In genomic region chr4:89110986-89111832, GRCh38 we compare ENCODE assay signal across 1 cellular context.
TF ChIP-seq lines count a peak whose summit lies in the region.

Gene TIGD2, plus strand, starts transcription at chr4:89111533. Its CDS starts 1,442 bp downstream, at chr4:89112975.

TF ChIP-seq in HEK293, 187 proteins besides CTCF, POLR2A, EP300 and RAD21 (continued from another document and continues in another):
- TF ChIP-seq ZNF76 (tag by site-specific recombination; IDR thresholded peaks at IDR 0.05; ENCODE audit: borderline replicate concordance, low read depth), result peak; percentile 35; the same call in 1 of the 2 replicates
- TF ChIP-seq ZNF394 (tag by site-specific recombination; IDR thresholded peaks at IDR 0.05; ENCODE audit: borderline replicate concordance), result no peak
- no peak for TF ChIP-seq ZFP69B (tag by site-specific recombination; IDR thresholded peaks at IDR 0.05)
- no peak for TF ChIP-seq ZBTB49 (tag by site-specific recombination; IDR thresholded peaks at IDR 0.05; ENCODE audit: low read depth)
- TF ChIP-seq ZNF221 (tag by site-specific recombination; IDR thresholded peaks at IDR 0.05; ENCODE audit: borderline replicate concordance), result no peak
- TF ChIP-seq SP3 (tag by site-specific recombination; IDR thresholded peaks at IDR 0.05), result peak; percentile 48
- no peak for TF ChIP-seq ZNF707 (tag by site-specific recombination; IDR thresholded peaks at IDR 0.05)
- TF ChIP-seq ZNF23 (tag by site-specific recombination; IDR thresholded peaks at IDR 0.05; ENCODE audit: borderline replicate concordance), result no peak
- peak; percentile 55; the same call in 1 of the 2 replicates for TF ChIP-seq ZNF610 (tag by site-specific recombination; IDR thresholded peaks at IDR 0.05; ENCODE audit: borderline replicate concordance)
- TF ChIP-seq OSR2 (tag by site-specific recombination; IDR thresholded peaks at IDR 0.05), result no peak
- TF ChIP-seq ZNF623 (tag by site-specific recombination; IDR thresholded peaks at IDR 0.05), result no peak
- peak; percentile 13; the same call in 1 of the 2 replicates for TF ChIP-seq ZNF843 (tag by site-specific recombination; IDR thresholded peaks at IDR 0.05)
- TF ChIP-seq ZNF629 (tag by site-specific recombination; IDR thresholded peaks at IDR 0.05), result no peak
- TF ChIP-seq ZFHX2 (tag by site-specific recombination; conservative IDR thresholded peaks at IDR 0.05), result peak; percentile 85
- no peak for TF ChIP-seq ZNF571 (tag by site-specific recombination; IDR thresholded peaks at IDR 0.05)
- TF ChIP-seq GLI4 (tag by site-specific recombination; IDR thresholded peaks at IDR 0.05), result no peak
- TF ChIP-seq PRDM4 (tag by site-specific recombination; IDR thresholded peaks at IDR 0.05), result peak; percentile 33; the same call in 1 of the 2 replicates
- TF ChIP-seq YY1 (tag by site-specific recombination; IDR thresholded peaks at IDR 0.05), result 0 out of 2 replicates have a peak, but pooled peaks have one; percentile 26
- TF ChIP-seq ZNF404 (tag by site-specific recombination; IDR thresholded peaks at IDR 0.05), result no peak
- TF ChIP-seq MZF1 (tag by site-specific recombination; IDR thresholded peaks at IDR 0.05; ENCODE audit: borderline replicate concordance), result peak; percentile 30; the same call in 1 of the 2 replicates
- TF ChIP-seq ZNF239 (tag by site-specific recombination; IDR thresholded peaks at IDR 0.05), result no peak
- TF ChIP-seq, protein P1, sequence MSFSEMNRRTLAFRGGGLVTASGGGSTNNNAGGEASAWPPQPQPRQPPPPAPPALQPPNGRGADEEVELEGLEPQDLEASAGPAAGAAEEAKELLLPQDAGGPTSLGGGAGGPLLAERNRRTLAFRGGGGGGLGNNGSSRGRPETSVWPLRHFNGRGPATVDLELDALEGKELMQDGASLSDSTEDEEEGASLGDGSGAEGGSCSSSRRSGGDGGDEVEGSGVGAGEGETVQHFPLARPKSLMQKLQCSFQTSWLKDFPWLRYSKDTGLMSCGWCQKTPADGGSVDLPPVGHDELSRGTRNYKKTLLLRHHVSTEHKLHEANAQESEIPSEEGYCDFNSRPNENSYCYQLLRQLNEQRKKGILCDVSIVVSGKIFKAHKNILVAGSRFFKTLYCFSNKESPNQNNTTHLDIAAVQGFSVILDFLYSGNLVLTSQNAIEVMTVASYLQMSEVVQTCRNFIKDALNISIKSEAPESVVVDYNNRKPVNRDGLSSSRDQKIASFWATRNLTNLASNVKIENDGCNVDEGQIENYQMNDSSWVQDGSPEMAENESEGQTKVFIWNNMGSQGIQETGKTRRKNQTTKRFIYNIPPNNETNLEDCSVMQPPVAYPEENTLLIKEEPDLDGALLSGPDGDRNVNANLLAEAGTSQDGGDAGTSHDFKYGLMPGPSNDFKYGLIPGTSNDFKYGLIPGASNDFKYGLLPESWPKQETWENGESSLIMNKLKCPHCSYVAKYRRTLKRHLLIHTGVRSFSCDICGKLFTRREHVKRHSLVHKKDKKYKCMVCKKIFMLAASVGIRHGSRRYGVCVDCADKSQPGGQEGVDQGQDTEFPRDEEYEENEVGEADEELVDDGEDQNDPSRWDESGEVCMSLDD (tag by site-specific recombination; IDR thresholded peaks at IDR 0.05), result peak; percentile 45
- no peak for TF ChIP-seq ZNF133 (tag by site-specific recombination; IDR thresholded peaks at IDR 0.05)
- no peak for TF ChIP-seq ZNF747 (tag by site-specific recombination; IDR thresholded peaks at IDR 0.05)
- no peak for TF ChIP-seq ZNF544 (tag by site-specific recombination; IDR thresholded peaks at IDR 0.05)
- 0 out of 2 replicates have a peak, but pooled peaks have one; percentile 14 for TF ChIP-seq ZNF561 (tag by site-specific recombination; IDR thresholded peaks at IDR 0.05; ENCODE audit: borderline replicate concordance)
- TF ChIP-seq ZNF518A (tag by site-specific recombination; conservative IDR thresholded peaks at IDR 0.05; ENCODE audit: low read depth), result 0 out of 2 replicates have a peak, but pooled peaks have one; percentile 16
- TF ChIP-seq, protein P2, sequence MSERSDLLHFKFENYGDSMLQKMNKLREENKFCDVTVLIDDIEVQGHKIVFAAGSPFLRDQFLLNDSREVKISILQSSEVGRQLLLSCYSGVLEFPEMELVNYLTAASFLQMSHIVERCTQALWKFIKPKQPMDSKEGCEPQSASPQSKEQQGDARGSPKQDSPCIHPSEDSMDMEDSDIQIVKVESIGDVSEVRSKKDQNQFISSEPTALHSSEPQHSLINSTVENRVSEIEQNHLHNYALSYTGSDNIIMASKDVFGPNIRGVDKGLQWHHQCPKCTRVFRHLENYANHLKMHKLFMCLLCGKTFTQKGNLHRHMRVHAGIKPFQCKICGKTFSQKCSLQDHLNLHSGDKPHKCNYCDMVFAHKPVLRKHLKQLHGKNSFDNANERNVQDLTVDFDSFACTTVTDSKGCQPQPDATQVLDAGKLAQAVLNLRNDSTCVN (tag by site-specific recombination; optimal IDR thresholded peaks at IDR 0.05), result peak; percentile 90
- no peak for TF ChIP-seq ZNF366 (tag by site-specific recombination; conservative IDR thresholded peaks at IDR 0.05)
- TF ChIP-seq, protein P3, sequence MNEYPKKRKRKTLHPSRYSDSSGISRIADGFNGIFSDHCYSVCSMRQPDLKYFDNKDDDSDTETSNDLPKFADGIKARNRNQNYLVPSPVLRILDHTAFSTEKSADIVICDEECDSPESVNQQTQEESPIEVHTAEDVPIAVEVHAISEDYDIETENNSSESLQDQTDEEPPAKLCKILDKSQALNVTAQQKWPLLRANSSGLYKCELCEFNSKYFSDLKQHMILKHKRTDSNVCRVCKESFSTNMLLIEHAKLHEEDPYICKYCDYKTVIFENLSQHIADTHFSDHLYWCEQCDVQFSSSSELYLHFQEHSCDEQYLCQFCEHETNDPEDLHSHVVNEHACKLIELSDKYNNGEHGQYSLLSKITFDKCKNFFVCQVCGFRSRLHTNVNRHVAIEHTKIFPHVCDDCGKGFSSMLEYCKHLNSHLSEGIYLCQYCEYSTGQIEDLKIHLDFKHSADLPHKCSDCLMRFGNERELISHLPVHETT (tag by site-specific recombination; IDR thresholded peaks at IDR 0.05), result 0 out of 2 replicates have a peak, but pooled peaks have one; percentile 23
- peak; percentile 30; the same call in 1 of the 2 replicates for TF ChIP-seq IKZF3 (tag by site-specific recombination; IDR thresholded peaks at IDR 0.05)
- TF ChIP-seq, protein P4, sequence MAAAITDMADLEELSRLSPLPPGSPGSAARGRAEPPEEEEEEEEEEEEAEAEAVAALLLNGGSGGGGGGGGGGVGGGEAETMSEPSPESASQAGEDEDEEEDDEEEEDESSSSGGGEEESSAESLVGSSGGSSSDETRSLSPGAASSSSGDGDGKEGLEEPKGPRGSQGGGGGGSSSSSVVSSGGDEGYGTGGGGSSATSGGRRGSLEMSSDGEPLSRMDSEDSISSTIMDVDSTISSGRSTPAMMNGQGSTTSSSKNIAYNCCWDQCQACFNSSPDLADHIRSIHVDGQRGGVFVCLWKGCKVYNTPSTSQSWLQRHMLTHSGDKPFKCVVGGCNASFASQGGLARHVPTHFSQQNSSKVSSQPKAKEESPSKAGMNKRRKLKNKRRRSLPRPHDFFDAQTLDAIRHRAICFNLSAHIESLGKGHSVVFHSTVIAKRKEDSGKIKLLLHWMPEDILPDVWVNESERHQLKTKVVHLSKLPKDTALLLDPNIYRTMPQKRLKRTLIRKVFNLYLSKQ (tag by site-specific recombination; IDR thresholded peaks at IDR 0.05; ENCODE audit: borderline replicate concordance), result no peak
- TF ChIP-seq ZNF621 (tag by site-specific recombination; IDR thresholded peaks at IDR 0.05), result no peak
- TF ChIP-seq ZNF169 (tag by site-specific recombination; IDR thresholded peaks at IDR 0.05), result no peak
- TF ChIP-seq ZBTB48 (tag by site-specific recombination; IDR thresholded peaks at IDR 0.05), result no peak
- TF ChIP-seq GFI1B (tag by site-specific recombination; IDR thresholded peaks at IDR 0.05), result no peak
- no peak for TF ChIP-seq ZNF48 (tag by site-specific recombination; IDR thresholded peaks at IDR 0.05)
- TF ChIP-seq, protein P5, sequence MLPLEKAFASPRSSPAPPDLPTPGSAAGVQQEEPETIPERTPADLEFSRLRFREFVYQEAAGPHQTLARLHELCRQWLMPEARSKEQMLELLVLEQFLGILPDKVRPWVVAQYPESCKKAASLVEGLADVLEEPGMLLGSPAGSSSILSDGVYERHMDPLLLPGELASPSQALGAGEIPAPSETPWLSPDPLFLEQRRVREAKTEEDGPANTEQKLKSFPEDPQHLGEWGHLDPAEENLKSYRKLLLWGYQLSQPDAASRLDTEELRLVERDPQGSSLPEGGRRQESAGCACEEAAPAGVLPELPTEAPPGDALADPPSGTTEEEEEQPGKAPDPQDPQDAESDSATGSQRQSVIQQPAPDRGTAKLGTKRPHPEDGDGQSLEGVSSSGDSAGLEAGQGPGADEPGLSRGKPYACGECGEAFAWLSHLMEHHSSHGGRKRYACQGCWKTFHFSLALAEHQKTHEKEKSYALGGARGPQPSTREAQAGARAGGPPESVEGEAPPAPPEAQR (tag by site-specific recombination; IDR thresholded peaks at IDR 0.05), result no peak
- no peak for TF ChIP-seq ZNF354C (tag by site-specific recombination; IDR thresholded peaks at IDR 0.05; ENCODE audit: borderline replicate concordance, low read depth)
- TF ChIP-seq ZNF37A (tag by site-specific recombination; IDR thresholded peaks at IDR 0.05), result no peak
- peak; percentile 43; the same call in 1 of the 2 replicates for TF ChIP-seq PRDM1 (tag by site-specific recombination; IDR thresholded peaks at IDR 0.05)
- peak; percentile 50; the same call in 1 of the 2 replicates for TF ChIP-seq ZBTB8A (tag by site-specific recombination; IDR thresholded peaks at IDR 0.05)
- TF ChIP-seq, protein P6, sequence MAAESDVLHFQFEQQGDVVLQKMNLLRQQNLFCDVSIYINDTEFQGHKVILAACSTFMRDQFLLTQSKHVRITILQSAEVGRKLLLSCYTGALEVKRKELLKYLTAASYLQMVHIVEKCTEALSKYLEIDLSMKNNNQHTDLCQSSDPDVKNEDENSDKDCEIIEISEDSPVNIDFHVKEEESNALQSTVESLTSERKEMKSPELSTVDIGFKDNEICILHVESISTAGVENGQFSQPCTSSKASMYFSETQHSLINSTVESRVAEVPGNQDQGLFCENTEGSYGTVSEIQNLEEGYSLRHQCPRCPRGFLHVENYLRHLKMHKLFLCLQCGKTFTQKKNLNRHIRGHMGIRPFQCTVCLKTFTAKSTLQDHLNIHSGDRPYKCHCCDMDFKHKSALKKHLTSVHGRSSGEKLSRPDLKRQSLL (tag by site-specific recombination; IDR thresholded peaks at IDR 0.05), result no peak
